11 cellular contexts compared by ENCODE assay signal in the genomic region with DNA sequence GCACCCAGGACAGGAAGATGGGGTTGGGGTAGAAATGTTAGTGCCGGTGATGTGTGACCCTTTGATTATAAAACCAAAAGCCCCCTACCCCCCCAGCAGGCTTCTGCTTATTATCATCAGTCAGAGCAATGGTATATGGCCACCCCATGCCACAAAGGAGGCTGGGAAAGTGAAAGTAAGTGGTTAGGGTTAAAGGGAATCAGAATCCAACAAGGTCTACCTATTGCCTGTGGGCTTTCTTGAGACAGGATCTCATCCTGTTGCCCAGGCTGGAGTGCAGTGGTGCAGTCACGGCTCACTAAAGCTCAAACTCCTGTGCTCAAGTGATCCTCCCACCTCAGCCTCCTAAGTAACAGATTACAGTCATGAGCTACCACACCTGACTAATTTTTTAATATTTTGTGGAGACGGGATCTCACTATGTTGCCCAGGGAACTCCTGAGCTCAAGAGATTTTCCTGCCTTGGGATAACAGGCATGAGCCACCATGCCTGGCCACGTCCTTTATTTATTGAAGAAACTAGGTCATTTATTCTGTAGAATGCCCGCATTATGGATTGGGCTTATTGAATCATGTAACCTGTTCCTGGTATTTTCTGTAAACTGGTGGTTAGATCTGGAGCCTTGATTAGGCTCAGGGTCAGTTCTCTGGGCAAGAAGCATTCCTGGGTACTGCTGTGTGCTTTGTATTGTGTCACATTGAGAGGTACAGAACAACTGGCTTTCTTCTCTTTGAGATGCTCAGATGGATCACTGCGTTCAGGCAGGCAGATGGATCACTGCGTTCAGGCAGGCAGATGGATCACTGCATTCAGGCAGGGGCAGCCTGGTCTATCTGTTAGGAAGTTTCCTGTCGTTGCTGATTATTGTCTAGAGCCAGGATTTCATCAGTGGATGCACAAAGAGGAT. TPM values are rescaled to one million over a fixed set of nuclear protein-coding genes. Genes with fewer than 3 reads are reported as not detected.
DNase-seq lines count a peak whose midpoint lies in the region; ATAC-seq, FAIRE-seq and TF ChIP-seq lines count a peak whose summit lies in the region.
"Had no signal": no experiment of that assay in that cellular context is flagged by ENCODE, and none has a peak within 500 bp of the region (broad histone marks: within the 10 kb centered on the region; RNA-seq: fewer than 3 reads in every experiment).

No MANE protein-coding gene starts in this region.

- no peak overlapping the region for H3K4me3 Mint-ChIP-seq in neural progenitor cell

- H3K9me3 ChIP-seq in A549 (no peaks in the 10 kb centered on the region), neural progenitor cell (ENCODE audit: low read depth) (no peaks in the 10 kb centered on the region)

- no peak overlapping the region for H2AFZ ChIP-seq in neural progenitor cell (replicated peaks)

- no peak for DNase-seq in A549 (ENCODE audit: low read depth in 1 of 2, low spot score in 1 of 2)
- DNase-seq in M059J (ENCODE audit: low read depth): peak; percentile 77
- DNase-seq in choroid plexus epithelial cell (ENCODE audit: low read depth): peak; percentile 30
- no peak for DNase-seq in neural progenitor cell (ENCODE audit: low spot score)
- no peak for DNase-seq in nucleus accumbens (lab: John Stamatoyannopoulos, UW)
- DNase-seq in NCI-H2081 treated with DMSO at 0.1 percent for 48 hours (lab: John Stamatoyannopoulos, UW): no peak
- no peak for DNase-seq in HUDEP-2 (lab: John Stamatoyannopoulos, UW; ENCODE audit: unreplicated experiment in 76 of 76)
- DNase-seq: NCI-H2029 treated with DMSO at 0.1 percent for 48 hours; stimulated activated CD4-positive, alpha-beta T cell treated with anti-CD3 and anti-CD28 coated beads, Interleukin-4, amount 100 ng/mL, for 4 hours; T-helper 2 cell had no signal

- ATAC-seq in A549 (no peak), GM21619 (IDR thresholded peaks at IDR 0.05; ENCODE audit: unreplicated experiment) (no peak)

- no peak overlapping the region for H3K4me3 ChIP-seq in A549
- no peak overlapping the region for H3K4me3 ChIP-seq in choroid plexus epithelial cell (ENCODE audit: low read depth, low read length)
- no peak overlapping the region for H3K4me3 ChIP-seq in neural progenitor cell

- POLR2A ChIA-PET in A549 (lab: Yijun Ruan, JAX): interaction anchor here (0.7 kb wide), 1 partner anchor 104 kb away, joined by 3 read pairs; no protein-coding TSS in a partner anchor

- no peak overlapping the region for H3K4me2 ChIP-seq in A549
- no peak overlapping the region for H3K4me2 ChIP-seq in neural progenitor cell

- H3K27ac ChIP-seq in A549 (peak overlapping the region; percentile 59 to 96; a peak in 5 of 6 replicates), neural progenitor cell (no peak overlapping the region)

- 84% methylated on average over 8 of the region's 8 CpGs for WGBS in A549 (ENCODE audit: missing lambda C conversion rate)

- no peaks in the 10 kb centered on the region for H3K27me3 ChIP-seq in neural progenitor cell

- no peaks in the 10 kb centered on the region for H3K36me3 Mint-ChIP-seq in neural progenitor cell

- H3K9me3 Mint-ChIP-seq in neural progenitor cell: no peaks in the 10 kb centered on the region

- H3K36me3 ChIP-seq in neural progenitor cell: no peaks in the 10 kb centered on the region

- no peak for TF ChIP-seq EP300 in A549 (IDR thresholded peaks at IDR 0.05)

- no peak for TF ChIP-seq POLR2A in A549 (IDR thresholded peaks at IDR 0.05; ENCODE audit: low read length)

- no peaks in the 10 kb centered on the region for H3K27me3 Mint-ChIP-seq in neural progenitor cell (ENCODE audit: insufficient read depth, low read depth)

- no peaks in the 10 kb centered on the region for H3K79me2 ChIP-seq in neural progenitor cell (ENCODE audit: low read depth)

- H3K9ac ChIP-seq in neural progenitor cell: no peak overlapping the region

- H4K20me1 ChIP-seq in neural progenitor cell (ENCODE audit: low read depth): peaks cover 56% of the 10 kb centered on the region

- TF ChIP-seq CTCF in A549 (IDR thresholded peaks at IDR 0.05) (no peak), choroid plexus epithelial cell (conservative IDR thresholded peaks at IDR 0.05; ENCODE audit: low read depth, low read length) (no peak), neural progenitor cell (IDR thresholded peaks at IDR 0.05) (no peak)

- peak overlapping the region; percentile 15 for H3K27ac Mint-ChIP-seq in neural progenitor cell

- no peak for FAIRE-seq in A549 (lab: Jason Lieb, UNC)

- H3K4me1 ChIP-seq in A549: peaks cover 74% of the 10 kb centered on the region
- peaks cover 22% of the 10 kb centered on the region for H3K4me1 ChIP-seq in neural progenitor cell

- H3K4me1 Mint-ChIP-seq in neural progenitor cell: peaks cover 20% of the 10 kb centered on the region

- CTCF ChIA-PET in A549 (lab: Yijun Ruan, JAX): interaction anchor here (0.9 to 1.8 kb wide), 7 partner anchors 10 to 161 kb away, joined by 3 to 5 read pairs (median 3); no protein-coding TSS in a partner anchor

- no peak for TF ChIP-seq RAD21 in A549 (conservative IDR thresholded peaks at IDR 0.05 in 1 of 2, IDR thresholded peaks at IDR 0.05 in 1 of 2)

- no peaks in the 10 kb centered on the region for H3F3A ChIP-seq in neural progenitor cell (ENCODE audit: low read depth)

TF ChIP-seq in A549, 52 proteins besides CTCF, POLR2A, EP300 and RAD21:
- TF ChIP-seq TP53 (CRISPR knock-in tag; IDR thresholded peaks at IDR 0.05) (no peak), PHF8 (IDR thresholded peaks at IDR 0.05; ENCODE audit: borderline replicate concordance, low read depth) (no peak), HOXA7 (CRISPR knock-in tag; IDR thresholded peaks at IDR 0.05) (no peak), JUN (IDR thresholded peaks at IDR 0.05) (no peak), ZSCAN20 (CRISPR knock-in tag; IDR thresholded peaks at IDR 0.05) (no peak), EHF (CRISPR knock-in tag; IDR thresholded peaks at IDR 0.05) (no peak), HDAC2 (IDR thresholded peaks at IDR 0.05) (no peak), ZNF302 (CRISPR knock-in tag; IDR thresholded peaks at IDR 0.05) (no peak), RCOR1 (IDR thresholded peaks at IDR 0.05; ENCODE audit: low read depth, low read length) (no peak), MAZ (IDR thresholded peaks at IDR 0.05; ENCODE audit: borderline replicate concordance, low read depth, low read length) (no peak), FOXS1 (CRISPR knock-in tag; IDR thresholded peaks at IDR 0.05) (no peak), ESRRA (IDR thresholded peaks at IDR 0.05; ENCODE audit: borderline replicate concordance, low read length) (no peak), MAX (IDR thresholded peaks at IDR 0.05) (no peak), BHLHE40 (IDR thresholded peaks at IDR 0.05; ENCODE audit: low read depth, low read length) (no peak), MYC (IDR thresholded peaks at IDR 0.05; ENCODE audit: borderline replicate concordance, low read length) (no peak), HOXB13 (CRISPR knock-in tag; IDR thresholded peaks at IDR 0.05; ENCODE audit: low read depth) (no peak), CHD4 (IDR thresholded peaks at IDR 0.05; ENCODE audit: borderline replicate concordance) (no peak)
- TF ChIP-seq, protein P1, sequence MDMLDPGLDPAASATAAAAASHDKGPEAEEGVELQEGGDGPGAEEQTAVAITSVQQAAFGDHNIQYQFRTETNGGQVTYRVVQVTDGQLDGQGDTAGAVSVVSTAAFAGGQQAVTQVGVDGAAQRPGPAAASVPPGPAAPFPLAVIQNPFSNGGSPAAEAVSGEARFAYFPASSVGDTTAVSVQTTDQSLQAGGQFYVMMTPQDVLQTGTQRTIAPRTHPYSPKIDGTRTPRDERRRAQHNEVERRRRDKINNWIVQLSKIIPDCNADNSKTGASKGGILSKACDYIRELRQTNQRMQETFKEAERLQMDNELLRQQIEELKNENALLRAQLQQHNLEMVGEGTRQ (IDR thresholded peaks at IDR 0.05): no peak
- TF ChIP-seq, protein P2, sequence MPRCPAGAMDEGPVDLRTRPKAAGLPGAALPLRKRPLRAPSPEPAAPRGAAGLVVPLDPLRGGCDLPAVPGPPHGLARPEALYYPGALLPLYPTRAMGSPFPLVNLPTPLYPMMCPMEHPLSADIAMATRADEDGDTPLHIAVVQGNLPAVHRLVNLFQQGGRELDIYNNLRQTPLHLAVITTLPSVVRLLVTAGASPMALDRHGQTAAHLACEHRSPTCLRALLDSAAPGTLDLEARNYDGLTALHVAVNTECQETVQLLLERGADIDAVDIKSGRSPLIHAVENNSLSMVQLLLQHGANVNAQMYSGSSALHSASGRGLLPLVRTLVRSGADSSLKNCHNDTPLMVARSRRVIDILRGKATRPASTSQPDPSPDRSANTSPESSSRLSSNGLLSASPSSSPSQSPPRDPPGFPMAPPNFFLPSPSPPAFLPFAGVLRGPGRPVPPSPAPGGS (IDR thresholded peaks at IDR 0.05): no peak
- TF ChIP-seq, protein P3, sequence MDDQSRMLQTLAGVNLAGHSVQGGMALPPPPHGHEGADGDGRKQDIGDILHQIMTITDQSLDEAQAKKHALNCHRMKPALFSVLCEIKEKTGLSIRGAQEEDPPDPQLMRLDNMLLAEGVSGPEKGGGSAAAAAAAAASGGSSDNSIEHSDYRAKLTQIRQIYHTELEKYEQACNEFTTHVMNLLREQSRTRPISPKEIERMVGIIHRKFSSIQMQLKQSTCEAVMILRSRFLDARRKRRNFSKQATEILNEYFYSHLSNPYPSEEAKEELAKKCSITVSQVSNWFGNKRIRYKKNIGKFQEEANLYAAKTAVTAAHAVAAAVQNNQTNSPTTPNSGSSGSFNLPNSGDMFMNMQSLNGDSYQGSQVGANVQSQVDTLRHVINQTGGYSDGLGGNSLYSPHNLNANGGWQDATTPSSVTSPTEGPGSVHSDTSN (IDR thresholded peaks at IDR 0.05): no peak

RNA-seq across cellular contexts. Expression of gene ERGIC1, which starts 41.6 kb away (rescaled TPM):
- polyA plus RNA-seq in A549 (2011; rRNA removed) (176 and 208 TPM in 2 replicates), A549 (2017; fragmentation: RNase III; extraction: RNeasy Plus Mini Kit Qiagen cat#74134 plus additional on column Dnase treatment) (289 to 322 TPM (median 304 TPM) in 3 replicates)
- polyA plus RNA-seq in A549 (2012; cell fraction: cytosol; rRNA removed): 184 and 254 TPM in 2 replicates
- 131 and 150 TPM in 2 replicates for polyA plus RNA-seq in A549 (2012; cell fraction: nucleus; rRNA removed)
- 418 and 510 TPM in 2 replicates for polyA minus RNA-seq in A549 (2011; rRNA and poly(A)+ RNA removed)
- 149 and 153 TPM in 2 replicates for total RNA-seq in M059J (2014; rRNA removed; shearing (Covaris generic))
- 28.7 and 50.8 TPM in 2 replicates for total RNA-seq in neural progenitor cell (ENCODE audit: low replicate concordance)

Comparison
In these comparisons a context has a peak if more than half of its experiments do, and no peak if none do; other contexts are left out.
1. DNase-seq: peak in M059J (single experiment) and choroid plexus epithelial cell (single experiment); none in A549 (0 of 2), neural progenitor cell (single experiment), nucleus accumbens (0 of 56), NCI-H2081 treated with DMSO at 0.1 percent for 48 hours (single experiment) and HUDEP-2 (0 of 76).